8 cellular contexts compared by ENCODE assay signal in genomic region chr15:50687302-50687902, GRCh38. TPM values are rescaled to one million over a fixed set of nuclear protein-coding genes. Genes with fewer than 3 reads are reported as not detected.
DNase-seq lines count a peak whose midpoint lies in the region; ATAC-seq and TF ChIP-seq lines count a peak whose summit lies in the region.

No MANE protein-coding gene starts in this region.

- no peak for DNase-seq in GM12865 (ENCODE audit: low read depth)
- DNase-seq in caudate nucleus (lab: John Stamatoyannopoulos, UW) = no peak
- no peak for DNase-seq in naive B cell
- no peak for DNase-seq in activated effector memory CD4-positive, alpha-beta T cell treated with anti-CD3 and anti-CD28 coated beads, Interleukin-2, amount 50 U/mL, for 16 hours
- DNase-seq in NCI-H345 treated with DMSO at 0.1 percent for 48 hours (lab: John Stamatoyannopoulos, UW; ENCODE audit: unreplicated experiment) = no peak
- DNase-seq in left colon = no peak

- H3K36me3 Mint-ChIP-seq in naive B cell = no peaks in the 10 kb centered on the region

- H3K27me3 Mint-ChIP-seq in naive B cell = no peaks in the 10 kb centered on the region

- peak; percentile 2 for ATAC-seq in HG03457 (IDR thresholded peaks at IDR 0.05; ENCODE audit: unreplicated experiment)
- no peak for ATAC-seq in naive B cell (ENCODE audit: low read depth in 2 of 2)
- no peak for ATAC-seq in HG02981 (IDR thresholded peaks at IDR 0.05; ENCODE audit: unreplicated experiment)
- ATAC-seq in left colon = no peak

- H3K27ac ChIP-seq in caudate nucleus (ENCODE audit: low read depth, low read length) = peak overlapping the region; percentile 87

- peaks cover 33 to 51% (median 50%) of the 10 kb centered on the region in 3 donors for H3K4me1 Mint-ChIP-seq in naive B cell

- peak overlapping the region; percentile 63 for H3K4me3 ChIP-seq in GM12865 (ENCODE audit: low read depth, low read length)

- intact Hi-C loops in left colon (cut with DNase I, micrococcal nuclease) = loop anchor here in 1 of 2 donors (10.0 kb wide), 2 partner anchors 187 to 217 kb away; partner anchors contain the start of gene AP4E1

- H3K27ac Mint-ChIP-seq in naive B cell = peak overlapping the region; percentile 98 to 100 (median 99)

- no peak for TF ChIP-seq CTCF in GM12865 (IDR thresholded peaks at IDR 0.05; ENCODE audit: insufficient read depth, low read depth, low read length, missing control alignments)

- H3K4me3 Mint-ChIP-seq in naive B cell = peak overlapping the region; percentile 95 to 100 (median 100)

- no peaks in the 10 kb centered on the region for H3K9me3 Mint-ChIP-seq in naive B cell

RNA-seq across cellular contexts. Expression of gene TRPM7, which starts 0.8 kb away (rescaled TPM):
- polyA plus RNA-seq in naive B cell (ENCODE audit: low read depth in 6 of 6) = 10 to 100 TPM; 12.8 to 23.3 (median 17.0) TPM
- 10 to 100 TPM; 36.8 to 36.9 TPM for total RNA-seq in left colon
